11 cellular contexts compared by ENCODE assay signal in the genomic region with DNA sequence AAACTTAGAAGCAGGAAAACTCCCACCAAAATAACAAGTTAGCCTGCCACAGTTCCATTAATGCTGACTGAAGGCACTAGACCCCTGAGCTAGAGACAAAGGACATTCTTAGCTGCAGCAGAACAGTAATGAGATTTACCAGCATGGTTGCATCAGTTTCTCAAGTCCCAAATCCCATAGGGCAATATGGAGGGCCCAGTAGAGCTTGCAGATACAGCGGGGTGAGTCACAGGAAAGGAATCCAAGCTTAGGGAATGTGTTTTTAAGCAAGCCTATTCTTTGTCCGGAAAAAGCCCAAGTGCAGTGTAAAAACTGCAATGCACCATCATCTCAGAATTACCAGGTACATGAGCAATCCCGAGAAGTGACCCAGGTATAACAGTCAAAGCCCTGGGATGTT. TPM values are rescaled to one million over a fixed set of nuclear protein-coding genes. Genes with fewer than 3 reads are reported as not detected.
DNase-seq lines count a peak whose midpoint lies in the region; ATAC-seq and TF ChIP-seq lines count a peak whose summit lies in the region.
"Had no signal": no experiment of that assay in that cellular context is flagged by ENCODE, and none has a peak within 500 bp of the region (broad histone marks: within the 10 kb centered on the region; RNA-seq: fewer than 3 reads in every experiment).

No MANE protein-coding gene starts in this region.

- no peaks in the 10 kb centered on the region for H3K4me1 ChIP-seq in HEK293 (ENCODE audit: control insufficient read depth, insufficient read depth, low read length)
- H3K4me1 ChIP-seq in testis, result no peaks in the 10 kb centered on the region

- intact Hi-C loops in testis (cut with DNase I; ENCODE audit: low total_unique reads), result no loop called here

- peak; percentile 90 for DNase-seq in fibroblast of villous mesenchyme (ENCODE audit: low read depth)
- DNase-seq in smooth muscle cell of the brain vasculature (ENCODE audit: low read depth, low spot score), result peak; percentile 65
- DNase-seq in activated T-cell treated with anti-CD3 and anti-CD28 coated beads, Interleukin-2, amount 50 U/mL, for 4 hours, result no peak
- DNase-seq in activated naive CD8-positive, alpha-beta T cell treated with anti-CD3 and anti-CD28 coated beads for 36 hours, result no peak
- DNase-seq in testis, result no peak
- DNase-seq: heart right ventricle, NCI-H1105 treated with DMSO at 0.1 percent for 48 hours, RPMI8226 had no signal

- no peaks in the 10 kb centered on the region for H3K36me3 Mint-ChIP-seq in activated T-cell treated with anti-CD3 and anti-CD28 coated beads, Interleukin-2, amount 50 U/mL, for 4 hours (ENCODE audit: insufficient read depth)
- no peaks in the 10 kb centered on the region for H3K36me3 Mint-ChIP-seq in activated naive CD8-positive, alpha-beta T cell treated with anti-CD3 and anti-CD28 coated beads for 36 hours

- H3K27me3 ChIP-seq in testis, result no peaks in the 10 kb centered on the region
- H3K27me3 ChIP-seq: neutrophil had no signal

- H3K36me3 ChIP-seq in HEK293 (ENCODE audit: control insufficient read depth in 2 of 2, insufficient read depth in 1 of 2, low read length in 2 of 2) (no peaks in the 10 kb centered on the region), testis (ENCODE audit: low read depth, missing control alignments) (no peaks in the 10 kb centered on the region)
- H3K36me3 ChIP-seq: heart right ventricle, neutrophil had no signal

- no peak for TF ChIP-seq CTCF in HEK293 (tag by site-specific recombination; IDR thresholded peaks at IDR 0.05)
- TF ChIP-seq CTCF in fibroblast of villous mesenchyme (IDR thresholded peaks at IDR 0.05; ENCODE audit: insufficient read depth, low read depth, low read length), result no peak
- TF ChIP-seq CTCF in testis (IDR thresholded peaks at IDR 0.05), result no peak

- H3K27me3 Mint-ChIP-seq in activated T-cell treated with anti-CD3 and anti-CD28 coated beads, Interleukin-2, amount 50 U/mL, for 4 hours (ENCODE audit: low read depth), result peaks cover 13% of the 10 kb centered on the region
- no peaks in the 10 kb centered on the region for H3K27me3 Mint-ChIP-seq in activated naive CD8-positive, alpha-beta T cell treated with anti-CD3 and anti-CD28 coated beads for 36 hours

- no peak for TF ChIP-seq POLR2A in testis (IDR thresholded peaks at IDR 0.05)

- POLR2A ChIA-PET in HEK293 (lab: Yijun Ruan, JAX), result no interaction called here

- CTCF ChIA-PET in HEK293 (lab: Yijun Ruan, JAX), result no interaction called here

- 90 to 94% methylated on average over 3 of the region's 3 CpGs for WGBS in testis, 2 donors

- H3K4me1 Mint-ChIP-seq in activated T-cell treated with anti-CD3 and anti-CD28 coated beads, Interleukin-2, amount 50 U/mL, for 4 hours (ENCODE audit: low read depth), result no peaks in the 10 kb centered on the region
- no peaks in the 10 kb centered on the region for H3K4me1 Mint-ChIP-seq in activated naive CD8-positive, alpha-beta T cell treated with anti-CD3 and anti-CD28 coated beads for 36 hours

- H3K27ac Mint-ChIP-seq in activated naive CD8-positive, alpha-beta T cell treated with anti-CD3 and anti-CD28 coated beads for 36 hours, result no peak overlapping the region

- H3K4me3 Mint-ChIP-seq in activated T-cell treated with anti-CD3 and anti-CD28 coated beads, Interleukin-2, amount 50 U/mL, for 4 hours, result no peak overlapping the region
- H3K4me3 Mint-ChIP-seq in activated naive CD8-positive, alpha-beta T cell treated with anti-CD3 and anti-CD28 coated beads for 36 hours, result no peak overlapping the region

- no peaks in the 10 kb centered on the region for H3K9me3 Mint-ChIP-seq in activated T-cell treated with anti-CD3 and anti-CD28 coated beads, Interleukin-2, amount 50 U/mL, for 4 hours
- no peaks in the 10 kb centered on the region for H3K9me3 Mint-ChIP-seq in activated naive CD8-positive, alpha-beta T cell treated with anti-CD3 and anti-CD28 coated beads for 36 hours

- H3K9me3 ChIP-seq in HEK293 (ENCODE audit: control insufficient read depth, insufficient read depth, low read depth, low read length), result no peaks in the 10 kb centered on the region
- no peaks in the 10 kb centered on the region for H3K9me3 ChIP-seq in testis
- H3K9me3 ChIP-seq: heart right ventricle, neutrophil had no signal

- H3K27ac ChIP-seq in HEK293 (ENCODE audit: extremely low read depth, low read depth, low read length), result no peak overlapping the region
- H3K27ac ChIP-seq in testis, result no peak overlapping the region
- H3K27ac ChIP-seq: heart right ventricle, neutrophil had no signal

- H3K4me3 ChIP-seq in HEK293 (ENCODE audit: low read depth, low read length) (no peak overlapping the region), fibroblast of villous mesenchyme (ENCODE audit: low read depth, low read length) (no peak overlapping the region), testis (no peak overlapping the region)
- H3K4me3 ChIP-seq: heart right ventricle had no signal

- ATAC-seq in SK-N-SH treated with all-trans-retinoic acid at 6 μM for 48 hours, result peak; percentile 47; the same call in 2 of the 3 replicates
- ATAC-seq in activated T-cell treated with anti-CD3 and anti-CD28 coated beads, Interleukin-2, amount 50 U/mL, for 4 hours, result no peak

TF ChIP-seq in HEK293, 187 proteins besides CTCF, POLR2A, EP300 and RAD21:
- TF ChIP-seq ZBTB48 (tag by site-specific recombination; IDR thresholded peaks at IDR 0.05) (0 out of 2 replicates have a peak, but pooled peaks have one; percentile 22), REPIN1 (tag by site-specific recombination; IDR thresholded peaks at IDR 0.05; ENCODE audit: low read depth) (no peak)

TF ChIP-seq in SK-N-SH treated with all-trans-retinoic acid at 6 μM for 48 hours, 23 proteins besides CTCF, POLR2A, EP300 and RAD21:
- TF ChIP-seq ISL1 (CRISPR knock-in tag; IDR thresholded peaks at IDR 0.05) (peak; percentile 52), PPARA (CRISPR knock-in tag; IDR thresholded peaks at IDR 0.05; ENCODE audit: borderline replicate concordance) (no peak)

RNA-seq across cellular contexts. Expression of a gene that starts 51.3 kb away (rescaled TPM):
- total RNA-seq in fibroblast of villous mesenchyme (not detected in 2 replicates), testis (under 1 TPM in 1 of 2 donors, not detected in 1; 0.50 TPM)
- not detected for total RNA-seq in activated T-cell treated with anti-CD3 and anti-CD28 coated beads, Interleukin-2, amount 50 U/mL, for 4 hours
- not detected for total RNA-seq in activated naive CD8-positive, alpha-beta T cell treated with anti-CD3 and anti-CD28 coated beads for 36 hours
- not detected for polyA plus RNA-seq in testis (ENCODE audit: insufficient read depth, low read depth, low replicate concordance)
- total RNA-seq: heart right ventricle had no signal

Comparison
In these comparisons a context has a peak if more than half of its experiments do, and no peak if none do; other contexts are left out.
1. DNase-seq: peak in fibroblast of villous mesenchyme (single experiment) and smooth muscle cell of the brain vasculature (single experiment); none in activated T-cell treated with anti-CD3 and anti-CD28 coated beads, Interleukin-2, amount 50 U/mL, for 4 hours (single experiment), activated naive CD8-positive, alpha-beta T cell treated with anti-CD3 and anti-CD28 coated beads for 36 hours (single experiment) and testis (single experiment).